In the genomic region with DNA sequence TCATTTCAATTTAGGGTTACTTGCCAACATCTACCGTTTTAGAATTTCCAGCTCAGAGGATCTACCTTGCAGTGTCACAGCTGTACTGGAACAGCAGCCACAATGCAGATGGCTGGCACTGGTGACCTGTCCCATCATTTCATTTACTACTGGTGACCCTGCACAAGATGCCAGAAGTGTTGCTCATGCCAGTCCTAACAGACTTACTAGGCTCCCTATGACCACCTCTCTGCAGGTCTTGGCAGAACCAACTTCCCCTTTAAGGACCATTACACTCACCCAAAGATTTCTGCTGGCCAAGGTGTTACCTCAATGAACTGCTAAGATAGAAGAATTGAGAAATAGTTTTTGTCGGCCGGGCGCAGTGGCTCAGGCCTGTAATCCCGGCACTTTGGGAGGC, we compare ENCODE assay signal across 18 cellular contexts.
"Had no signal": no experiment of that assay in that cellular context is flagged by ENCODE, and none has a peak within 500 bp of the region (broad histone marks: within the 10 kb centered on the region; RNA-seq: fewer than 3 reads in every experiment).

No MANE protein-coding gene starts in this region.

- H3K27me3 Mint-ChIP-seq: stimulated activated memory B cell treated with anti-CD40 and anti-IgM and Interleukin-4, amounts not matched to agents 10 μg/mL and 1 μg/mL and 100 μg/mL, for 72 hours had no signal

- H3K27ac Mint-ChIP-seq: stimulated activated memory B cell treated with anti-CD40 and anti-IgM and Interleukin-4, amounts not matched to agents 10 μg/mL and 1 μg/mL and 100 μg/mL, for 72 hours had no signal

- ATAC-seq: esophagus mucosa; heart left ventricle; left colon; left ventricle myocardium superior; sciatic nerve; stimulated activated memory B cell treated with anti-CD40 and anti-IgM and Interleukin-4, amounts not matched to agents 10 μg/mL and 1 μg/mL and 100 μg/mL, for 72 hours had no signal

- H3K4me1 Mint-ChIP-seq: stimulated activated memory B cell treated with anti-CD40 and anti-IgM and Interleukin-4, amounts not matched to agents 10 μg/mL and 1 μg/mL and 100 μg/mL, for 72 hours had no signal

- H3K4me3 Mint-ChIP-seq: nephron; stimulated activated memory B cell treated with anti-CD40 and anti-IgM and Interleukin-4, amounts not matched to agents 10 μg/mL and 1 μg/mL and 100 μg/mL, for 72 hours had no signal

- DNase-seq: cortex of kidney; effector memory CD4-positive, alpha-beta T cell; heart left ventricle; hippocampal formation; left colon; left ventricle myocardium superior; mesenchymal stem cell; midbrain; spleen; stimulated activated CD4-positive, alpha-beta T cell treated with anti-CD3 and anti-CD28 coated beads, Interleukin-15, amount 100 ng/mL, for 24 hours; stimulated activated CD4-positive, alpha-beta T cell treated with anti-CD3 and anti-CD28 coated beads, Interleukin-1b, Interleukin-23, amount 100 ng/mL, for 48 hours; stimulated activated CD4-positive, alpha-beta T cell treated with anti-CD3 and anti-CD28 coated beads, Interleukin-4, amount 100 ng/mL, for 24 hours; stomach; trophoblast cell had no signal
